Comparison of ENCODE assay signal across 9 cellular contexts in the genomic region with DNA sequence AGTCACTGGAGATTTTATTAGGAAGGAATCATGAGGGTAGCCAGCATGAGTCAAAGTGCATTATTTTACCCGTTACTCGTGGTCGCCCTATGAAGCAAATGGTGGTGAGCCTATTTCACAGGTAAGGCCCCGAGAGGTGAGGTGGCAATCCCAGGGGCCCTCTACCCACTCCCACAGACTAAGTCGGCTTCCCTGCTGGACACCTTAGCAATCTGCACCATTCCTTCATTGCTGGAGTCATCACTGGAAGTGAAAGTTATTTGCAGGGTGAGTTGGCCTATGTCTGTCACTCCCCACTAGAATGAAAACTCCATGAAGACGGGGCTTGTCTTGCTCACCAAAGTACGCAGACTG. TPM values are rescaled to one million over a fixed set of nuclear protein-coding genes. Genes with fewer than 3 reads are reported as not detected.
DNase-seq lines count a peak whose midpoint lies in the region; ATAC-seq and TF ChIP-seq lines count a peak whose summit lies in the region.
"Had no signal": no experiment of that assay in that cellular context is flagged by ENCODE, and none has a peak within 500 bp of the region (broad histone marks: within the 10 kb centered on the region; RNA-seq: fewer than 3 reads in every experiment).

No MANE protein-coding gene starts in this region.

- H3K4me3 Mint-ChIP-seq in H9, result no peak overlapping the region

- H2AK5ac ChIP-seq in H9 (ENCODE audit: insufficient read length, low read length), result no peak overlapping the region

- H3K4me2 ChIP-seq in H9 (ENCODE audit: insufficient read depth, insufficient read length, low read length), result no peak overlapping the region

- H3K9ac ChIP-seq in H9 (ENCODE audit: extremely low read depth, insufficient read length, low read length), result no peak overlapping the region

- H3K79me1 ChIP-seq in H9 (ENCODE audit: insufficient read depth, low read depth, low read length, poor library complexity, severe bottlenecking), result no peaks in the 10 kb centered on the region

- 0 out of 7 replicates have a peak overlapping the region, but pooled peaks of 1 of the 3 experiments have one; percentile 12 for H3K27ac Mint-ChIP-seq in H9

- no peak overlapping the region for H2BK15ac ChIP-seq in H9 (ENCODE audit: low read depth, low read length)

- no peak overlapping the region for H3K4ac ChIP-seq in H9 (ENCODE audit: low read depth, low read length)

- H3K23me2 ChIP-seq in H9 (ENCODE audit: insufficient read length, low read depth, low read length, poor library complexity, severe bottlenecking), result no peaks in the 10 kb centered on the region

- no peaks in the 10 kb centered on the region for H3K27me3 Mint-ChIP-seq in H9 (ENCODE audit: low read depth)

- no CpG with 5 or more reads among the region's 7 CpGs for WGBS in H9 (ENCODE audit: extremely low coverage, insufficient read length, low lambda C conversion rate)

- no peak overlapping the region for H4K91ac ChIP-seq in H9 (ENCODE audit: insufficient read length, low read depth, low read length)

- DNase-seq in activated CD4-positive, alpha-beta T cell treated with anti-CD3 and anti-CD28 coated beads, Interleukin-2, amount 50 U/mL, for 48 hours, result peak; percentile 60 to 66
- DNase-seq in foreskin keratinocyte (no peak), DMS79 (lab: John Stamatoyannopoulos, UW) (no peak), OCI-M2 (lab: John Stamatoyannopoulos, UW; ENCODE audit: unreplicated experiment) (no peak), H9 (no peak)
- peak in 2 of 3 donors; percentile 32 to 46 for DNase-seq in stimulated activated CD4-positive, alpha-beta T cell treated with anti-CD3 and anti-CD28 coated beads, TNF-alpha, amount 100 ng/mL, for 48 hours (ENCODE audit: low read depth in 3 of 3)
- DNase-seq: NCI-H2171 treated with DMSO at 0.1 percent for 48 hours had no signal

- H2BK5ac ChIP-seq in H9 (ENCODE audit: insufficient read length, low read length), result no peak overlapping the region

- H3T11ph ChIP-seq in H9 (ENCODE audit: low read length), result no peak overlapping the region

- H3K27me3 ChIP-seq in foreskin keratinocyte, result no peaks in the 10 kb centered on the region
- no peaks in the 10 kb centered on the region for H3K27me3 ChIP-seq in H9 (ENCODE audit: insufficient read depth, low read length)

- no peak overlapping the region for H3K18ac ChIP-seq in H9 (ENCODE audit: insufficient read length, low read depth, low read length)

- H3K56ac ChIP-seq in H9 (ENCODE audit: insufficient read length, low read depth, low read length), result no peak overlapping the region

- no peak overlapping the region for H2BK12ac ChIP-seq in H9 (ENCODE audit: insufficient read length, low read depth, low read length)

- no peak overlapping the region for H4K8ac ChIP-seq in H9 (replicated peaks; ENCODE audit: insufficient read length, low read depth, low read length)

- TF ChIP-seq CTCF in foreskin keratinocyte (conservative IDR thresholded peaks at IDR 0.05), result no peak
- TF ChIP-seq CTCF in H9 (conservative IDR thresholded peaks at IDR 0.05), result no peak

- no peaks in the 10 kb centered on the region for H3K9me3 ChIP-seq in H9 (ENCODE audit: control insufficient read depth, low read depth, low read length)

- no peaks in the 10 kb centered on the region for H3K9me3 Mint-ChIP-seq in H9

- TF ChIP-seq POLR2A in GM18505 (IDR thresholded peaks at IDR 0.05; ENCODE audit: borderline replicate concordance, extremely low read depth, insufficient read depth, insufficient read length), result peak; percentile 39

- H3K4me1 Mint-ChIP-seq in H9, result peaks cover 6 to 9% of the 10 kb centered on the region in 2 experiments

- H4K5ac ChIP-seq in H9 (ENCODE audit: insufficient read length, low read depth, low read length), result no peak overlapping the region

- no peak overlapping the region for H2AFZ ChIP-seq in H9 (ENCODE audit: low read length)

- ATAC-seq in GM18505 (IDR thresholded peaks at IDR 0.05; ENCODE audit: unreplicated experiment), result no peak
- ATAC-seq in foreskin keratinocyte, result no peak
- ATAC-seq in GM21515 (IDR thresholded peaks at IDR 0.05; ENCODE audit: unreplicated experiment), result no peak

- H3K4me1 ChIP-seq in foreskin keratinocyte (peaks cover 35% of the 10 kb centered on the region), H9 (ENCODE audit: insufficient read depth, low read length) (no peaks in the 10 kb centered on the region)

- no peak overlapping the region for H2BK120ac ChIP-seq in H9 (ENCODE audit: low read depth, low read length, poor library complexity, severe bottlenecking)

- no peaks in the 10 kb centered on the region for H3K36me3 Mint-ChIP-seq in H9 (ENCODE audit: insufficient read depth in 1 of 3, low read depth in 3 of 3)

- H2BK20ac ChIP-seq in H9 (ENCODE audit: low read depth, low read length, poor library complexity, severe bottlenecking), result no peak overlapping the region

- H4K20me1 ChIP-seq in H9 (ENCODE audit: control insufficient read depth, insufficient read depth, insufficient read length), result no peaks in the 10 kb centered on the region

- H3K79me2 ChIP-seq in H9 (ENCODE audit: insufficient read depth, low read length), result no peaks in the 10 kb centered on the region

- H3K27ac ChIP-seq in foreskin keratinocyte (peak overlapping the region; percentile 96), H9 (ENCODE audit: insufficient read length, low read depth, low read length) (no peak overlapping the region)

- H3K23ac ChIP-seq in H9 (ENCODE audit: insufficient read length, low read depth, low read length), result no peak overlapping the region

- no peak overlapping the region for H3K14ac ChIP-seq in H9 (ENCODE audit: insufficient read depth, low read length)

RNA-seq across cellular contexts. Expression of a gene that starts 52.7 kb away (rescaled TPM):
- total RNA-seq in foreskin keratinocyte (84.7 and 90.6 TPM in 2 replicates), H9 (2021) (191 and 197 TPM in 2 replicates)
- polyA plus RNA-seq in foreskin keratinocyte, result 91.0 and 95.9 TPM in 2 replicates

Comparison
In these comparisons a context has a peak if more than half of its experiments do, and no peak if none do; other contexts are left out.
1. DNase-seq: peak in activated CD4-positive, alpha-beta T cell treated with anti-CD3 and anti-CD28 coated beads, Interleukin-2, amount 50 U/mL, for 48 hours (2 of 2) and stimulated activated CD4-positive, alpha-beta T cell treated with anti-CD3 and anti-CD28 coated beads, TNF-alpha, amount 100 ng/mL, for 48 hours (2 of 3); none in foreskin keratinocyte (0 of 2), DMS79 (single experiment), OCI-M2 (single experiment) and H9 (single experiment).